In genomic region chr2:235553291-235553690, GRCh38 we compare ENCODE assay signal across 23 cellular contexts. TPM values are rescaled to one million over a fixed set of nuclear protein-coding genes. Genes with fewer than 3 reads are reported as not detected.
DNase-seq lines count a peak whose midpoint lies in the region; ATAC-seq, FAIRE-seq and TF ChIP-seq lines count a peak whose summit lies in the region.
"Had no signal": no experiment of that assay in that cellular context is flagged by ENCODE, and none has a peak within 500 bp of the region (broad histone marks: within the 10 kb centered on the region; RNA-seq: fewer than 3 reads in every experiment).

No MANE protein-coding gene starts in this region.

- H3K27me3 ChIP-seq in BLaER1 treated with 17β-estradiol and CSF1 and Interleukin-3, amounts not matched to agents 10 nM and 100 nM = no peaks in the 10 kb centered on the region
- H3K27me3 ChIP-seq in bronchial epithelial cell (ENCODE audit: control insufficient read depth, insufficient read depth, low read length) (no peaks in the 10 kb centered on the region), lower lobe of right lung (ENCODE audit: low read depth) (no peaks in the 10 kb centered on the region)
- H3K27me3 ChIP-seq: BE2C, SJSA1 had no signal

- H3K9ac ChIP-seq in BLaER1 treated with 17β-estradiol and CSF1 and Interleukin-3, amounts not matched to agents 10 nM and 100 nM = no peak overlapping the region

- TF ChIP-seq CTCF in bronchial epithelial cell (IDR thresholded peaks at IDR 0.05; ENCODE audit: insufficient read depth, low read length, severe bottlenecking) = no peak
- no peak for TF ChIP-seq CTCF in lower lobe of right lung (IDR thresholded peaks at IDR 0.05)

- no peak overlapping the region for H3K4me3 ChIP-seq in BLaER1 treated with 17β-estradiol and CSF1 and Interleukin-3, amounts not matched to agents 10 nM and 100 nM
- H3K4me3 ChIP-seq in bronchial epithelial cell (ENCODE audit: low read depth, low read length) (no peak overlapping the region), lower lobe of right lung (no peak overlapping the region)
- H3K4me3 ChIP-seq: SJSA1 had no signal

- H3K27ac ChIP-seq in BLaER1 treated with 17β-estradiol and CSF1 and Interleukin-3, amounts not matched to agents 10 nM and 100 nM = no peak overlapping the region
- peak overlapping the region; percentile 37 for H3K27ac ChIP-seq in lower lobe of right lung
- H3K27ac ChIP-seq: SJSA1 had no signal

- H3K4me1 ChIP-seq in BLaER1 treated with 17β-estradiol and CSF1 and Interleukin-3, amounts not matched to agents 10 nM and 100 nM = peaks cover 38 to 82% (median 61%) of the 10 kb centered on the region in 10 experiments
- H3K4me1 ChIP-seq in lower lobe of right lung = peaks cover 29% of the 10 kb centered on the region
- H3K4me1 ChIP-seq: BE2C had no signal

- peak overlapping the region in 9 of 11 experiments; percentile 41 to 88 (median 69); a peak in 7 of 22 replicates for H3K4me2 ChIP-seq in BLaER1 treated with 17β-estradiol and CSF1 and Interleukin-3, amounts not matched to agents 10 nM and 100 nM

- no peaks in the 10 kb centered on the region for H3K9me3 ChIP-seq in BLaER1 treated with 17β-estradiol and CSF1 and Interleukin-3, amounts not matched to agents 10 nM and 100 nM (replicated peaks in 1 of 11)
- no peaks in the 10 kb centered on the region for H3K9me3 ChIP-seq in lower lobe of right lung
- H3K9me3 ChIP-seq: BE2C, SJSA1 had no signal

- no peak for FAIRE-seq in bronchial epithelial cell (lab: Jason Lieb, UNC)
- FAIRE-seq: G401.6, GM12892, GM18507, H54, RCC 7860 had no signal

- H3K36me3 ChIP-seq in BLaER1 treated with 17β-estradiol and CSF1 and Interleukin-3, amounts not matched to agents 10 nM and 100 nM = no peaks in the 10 kb centered on the region
- H3K36me3 ChIP-seq in bronchial epithelial cell (ENCODE audit: control insufficient read depth, insufficient read depth, low read length) (no peaks in the 10 kb centered on the region), lower lobe of right lung (no peaks in the 10 kb centered on the region)
- H3K36me3 ChIP-seq: BE2C, SJSA1 had no signal

- intact Hi-C loops in lower lobe of right lung (cut with DNase I) = no loop called here

- DNase-seq in NCI-H69 (lab: John Stamatoyannopoulos, UW) = peak; percentile 30
- DNase-seq in bronchial epithelial cell (ENCODE audit: low read depth) = peak; percentile 29
- DNase-seq in lower lobe of right lung = no peak
- no peak for DNase-seq in NCI-H146 (lab: John Stamatoyannopoulos, UW)
- no peak for DNase-seq in activated CD4-positive, alpha-beta T cell treated with anti-CD3 and anti-CD28 coated beads, Interleukin-2, amount 50 U/mL, for 48 hours
- DNase-seq in NCI-H1092 treated with DMSO at 0.1 percent for 48 hours (lab: John Stamatoyannopoulos, UW) = no peak
- DNase-seq in ecto neural progenitor cell (ENCODE audit: low spot score) = no peak
- DNase-seq: BE2C; CD4-positive, alpha-beta memory T cell; DMS153; Kasumi-1; NCI-H1048; NCI-H1436; NCI-H524; NCI-H82 had no signal

- peaks cover 86 to 100% (median 98%) of the 10 kb centered on the region in 11 experiments; a peak in 21 of 22 replicates for H4K20me1 ChIP-seq in BLaER1 treated with 17β-estradiol and CSF1 and Interleukin-3, amounts not matched to agents 10 nM and 100 nM

- no peak for ATAC-seq in lower lobe of right lung

RNA-seq across cellular contexts. Expression of gene AGAP1, which starts 59.4 kb away (rescaled TPM):
- total RNA-seq in bronchial epithelial cell = 17.9 and 22.4 TPM in 2 replicates
- total RNA-seq in lower lobe of right lung = 36.2 TPM
- total RNA-seq: OCI-LY7 had no signal

Comparison
In these comparisons a context has a peak if more than half of its experiments do, and no peak if none do; other contexts are left out.
1. DNase-seq: peak in NCI-H69 (single experiment) and bronchial epithelial cell (single experiment); none in lower lobe of right lung (single experiment), NCI-H146 (single experiment), activated CD4-positive, alpha-beta T cell treated with anti-CD3 and anti-CD28 coated beads, Interleukin-2, amount 50 U/mL, for 48 hours (0 of 2), NCI-H1092 treated with DMSO at 0.1 percent for 48 hours (single experiment) and ecto neural progenitor cell (single experiment).